In the genomic region with DNA sequence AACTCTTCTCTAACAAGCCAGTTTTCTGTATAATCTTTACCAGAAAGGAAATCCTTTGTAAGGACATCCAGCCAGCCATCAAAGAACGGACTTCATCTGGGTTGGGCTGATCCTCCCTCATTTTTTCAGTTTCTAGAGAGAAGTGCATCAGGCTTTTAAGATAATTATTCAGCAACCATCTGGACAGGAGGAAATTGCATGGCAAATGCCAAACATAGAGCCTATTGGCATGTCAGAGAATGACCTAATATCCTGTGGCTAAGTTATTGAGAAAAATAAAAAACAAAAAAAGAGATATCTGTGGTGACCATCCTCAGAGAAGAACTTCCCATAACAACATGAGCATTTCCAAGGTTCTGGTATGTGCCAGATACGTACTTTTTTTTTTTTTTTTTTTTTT, we compare ENCODE assay signal across 1 cellular context.
TF ChIP-seq lines count a peak whose summit lies in the region.

No MANE protein-coding gene starts in this region.

TF ChIP-seq in SK-N-SH, 30 proteins besides CTCF, POLR2A, EP300 and RAD21 (continued from another document):
- TF ChIP-seq, protein P1, sequence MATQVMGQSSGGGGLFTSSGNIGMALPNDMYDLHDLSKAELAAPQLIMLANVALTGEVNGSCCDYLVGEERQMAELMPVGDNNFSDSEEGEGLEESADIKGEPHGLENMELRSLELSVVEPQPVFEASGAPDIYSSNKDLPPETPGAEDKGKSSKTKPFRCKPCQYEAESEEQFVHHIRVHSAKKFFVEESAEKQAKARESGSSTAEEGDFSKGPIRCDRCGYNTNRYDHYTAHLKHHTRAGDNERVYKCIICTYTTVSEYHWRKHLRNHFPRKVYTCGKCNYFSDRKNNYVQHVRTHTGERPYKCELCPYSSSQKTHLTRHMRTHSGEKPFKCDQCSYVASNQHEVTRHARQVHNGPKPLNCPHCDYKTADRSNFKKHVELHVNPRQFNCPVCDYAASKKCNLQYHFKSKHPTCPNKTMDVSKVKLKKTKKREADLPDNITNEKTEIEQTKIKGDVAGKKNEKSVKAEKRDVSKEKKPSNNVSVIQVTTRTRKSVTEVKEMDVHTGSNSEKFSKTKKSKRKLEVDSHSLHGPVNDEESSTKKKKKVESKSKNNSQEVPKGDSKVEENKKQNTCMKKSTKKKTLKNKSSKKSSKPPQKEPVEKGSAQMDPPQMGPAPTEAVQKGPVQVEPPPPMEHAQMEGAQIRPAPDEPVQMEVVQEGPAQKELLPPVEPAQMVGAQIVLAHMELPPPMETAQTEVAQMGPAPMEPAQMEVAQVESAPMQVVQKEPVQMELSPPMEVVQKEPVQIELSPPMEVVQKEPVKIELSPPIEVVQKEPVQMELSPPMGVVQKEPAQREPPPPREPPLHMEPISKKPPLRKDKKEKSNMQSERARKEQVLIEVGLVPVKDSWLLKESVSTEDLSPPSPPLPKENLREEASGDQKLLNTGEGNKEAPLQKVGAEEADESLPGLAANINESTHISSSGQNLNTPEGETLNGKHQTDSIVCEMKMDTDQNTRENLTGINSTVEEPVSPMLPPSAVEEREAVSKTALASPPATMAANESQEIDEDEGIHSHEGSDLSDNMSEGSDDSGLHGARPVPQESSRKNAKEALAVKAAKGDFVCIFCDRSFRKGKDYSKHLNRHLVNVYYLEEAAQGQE (IDR thresholded peaks at IDR 0.05; ENCODE audit: low read depth, low read length) = no peak
- TF ChIP-seq, protein P2, sequence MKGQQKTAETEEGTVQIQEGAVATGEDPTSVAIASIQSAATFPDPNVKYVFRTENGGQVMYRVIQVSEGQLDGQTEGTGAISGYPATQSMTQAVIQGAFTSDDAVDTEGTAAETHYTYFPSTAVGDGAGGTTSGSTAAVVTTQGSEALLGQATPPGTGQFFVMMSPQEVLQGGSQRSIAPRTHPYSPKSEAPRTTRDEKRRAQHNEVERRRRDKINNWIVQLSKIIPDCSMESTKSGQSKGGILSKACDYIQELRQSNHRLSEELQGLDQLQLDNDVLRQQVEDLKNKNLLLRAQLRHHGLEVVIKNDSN (IDR thresholded peaks at IDR 0.05; ENCODE audit: borderline replicate concordance, low read depth) = no peak
- TF ChIP-seq GABPA (IDR thresholded peaks at IDR 0.05; ENCODE audit: low read depth) = 0 out of 2 replicates have a peak, but pooled peaks have one; percentile 16
- TF ChIP-seq FOXJ3 (CRISPR knock-in tag; IDR thresholded peaks at IDR 0.05) = no peak
- no peak for TF ChIP-seq SMC3 (IDR thresholded peaks at IDR 0.05; ENCODE audit: low read depth, low read length)
